8 cellular contexts compared by ENCODE assay signal in genomic region chr14:69766984-69767368, GRCh38. TPM values are rescaled to one million over a fixed set of nuclear protein-coding genes. Genes with fewer than 3 reads are reported as not detected.
A peak's percentile ranks its signal among the peaks of the same experiment; 100 is the strongest.
DNase-seq lines count a peak whose midpoint lies in the region; ATAC-seq and TF ChIP-seq lines count a peak whose summit lies in the region.

SRSF5 (plus strand) TSS chr14:69767142; CDS start chr14:69768157, 1,015 bp downstream.

- TF ChIP-seq CTCF in LNCaP clone FGC (IDR thresholded peaks at IDR 0.05; ENCODE audit: control insufficient read depth, extremely low read depth, insufficient read depth) = no peak
- TF ChIP-seq CTCF in RWPE1 (conservative IDR thresholded peaks at IDR 0.05; ENCODE audit: low read depth) = no peak
- TF ChIP-seq CTCF in fibroblast of lung (conservative IDR thresholded peaks at IDR 0.05 in 1 of 2, IDR thresholded peaks at IDR 0.05 in 1 of 2; ENCODE audit: low read depth in 1 of 2, low read length in 2 of 2) = no peak

- peak; percentile 99 for DNase-seq in Daoy (ENCODE audit: low read depth)
- DNase-seq in GOT3 (lab: John Stamatoyannopoulos, UW) = peak; percentile 74
- DNase-seq in LNCaP clone FGC (ENCODE audit: low read depth) = peak; percentile 90
- peak; percentile 94 for DNase-seq in RWPE1 (ENCODE audit: low spot score)
- DNase-seq in fibroblast of lung (ENCODE audit: low read depth in 2 of 2) = peak; percentile 96 to 98
- peak; percentile 88 to 95 (median 93) for DNase-seq in naive thymus-derived CD4-positive, alpha-beta T cell
- DNase-seq in stimulated activated naive B cell treated with anti-CD40 and anti-IgM and Interleukin-4, amounts not matched to agents 10 μg/mL and 1 μg/mL and 100 μg/mL, for 72 hours = peak; percentile 94

- intact Hi-C loops in naive thymus-derived CD4-positive, alpha-beta T cell (cut with micrococcal nuclease) = loop anchor here (1.0 to 10.0 kb wide), 13 partner anchors 40 to 1950 kb away; partner anchors contain the start of genes DCAF5 (in 2 of the 2), SUSD6 (in 2 of the 2), ZFP36L1 (in 2 of the 2) and ZFYVE26 (in 2 of the 2)

- peaks cover 3% of the 10 kb centered on the region for H3K9me3 Mint-ChIP-seq in activated T-helper 17 cell treated with anti-CD3 and anti-CD28 coated beads, Interleukin-2, amount 50 U/mL, for 72 hours
- H3K9me3 Mint-ChIP-seq in naive thymus-derived CD4-positive, alpha-beta T cell = peaks cover 0 to 12% (median 0%) of the 10 kb centered on the region in 11 donors
- H3K9me3 Mint-ChIP-seq in stimulated activated naive B cell treated with anti-CD40 and anti-IgM and Interleukin-4, amounts not matched to agents 10 μg/mL and 1 μg/mL and 100 μg/mL, for 72 hours = peaks cover 4 to 7% of the 10 kb centered on the region in 2 donors

- H3K36me3 Mint-ChIP-seq in activated T-helper 17 cell treated with anti-CD3 and anti-CD28 coated beads, Interleukin-2, amount 50 U/mL, for 72 hours (ENCODE audit: low read depth) = peaks cover 56% of the 10 kb centered on the region
- H3K36me3 Mint-ChIP-seq in naive thymus-derived CD4-positive, alpha-beta T cell = peaks cover 15 to 46% (median 40%) of the 10 kb centered on the region in 5 donors
- H3K36me3 Mint-ChIP-seq in stimulated activated naive B cell treated with anti-CD40 and anti-IgM and Interleukin-4, amounts not matched to agents 10 μg/mL and 1 μg/mL and 100 μg/mL, for 72 hours = peaks cover 32 to 45% of the 10 kb centered on the region in 2 donors

- peaks cover 50% of the 10 kb centered on the region for H3K4me1 Mint-ChIP-seq in activated T-helper 17 cell treated with anti-CD3 and anti-CD28 coated beads, Interleukin-2, amount 50 U/mL, for 72 hours
- H3K4me1 Mint-ChIP-seq in naive thymus-derived CD4-positive, alpha-beta T cell = peaks cover 49 to 86% (median 78%) of the 10 kb centered on the region in 7 donors
- peaks cover 26 to 50% of the 10 kb centered on the region in 2 donors for H3K4me1 Mint-ChIP-seq in stimulated activated naive B cell treated with anti-CD40 and anti-IgM and Interleukin-4, amounts not matched to agents 10 μg/mL and 1 μg/mL and 100 μg/mL, for 72 hours

- H3K4me3 ChIP-seq in LNCaP clone FGC (ENCODE audit: low read depth, low read length) (peak within 1 kb of the TSS; percentile 86), fibroblast of lung (replicated peaks in 1 of 4; ENCODE audit: control extremely low read depth in 1 of 4, insufficient read depth in 1 of 4, low read depth in 3 of 4, low read length in 4 of 4) (peak within 1 kb of the TSS; percentile 80 to 98 (median 93))
- H3K4me3 ChIP-seq in naive thymus-derived CD4-positive, alpha-beta T cell (ENCODE audit: low read length) = peak within 1 kb of the TSS; percentile 100

- no peaks in the 10 kb centered on the region for H3K9me3 ChIP-seq in fibroblast of lung (ENCODE audit: control insufficient read depth, insufficient read depth, low read depth, low read length)
- peaks cover 0 to 4% (median 0%) of the 10 kb centered on the region in 3 experiments for H3K9me3 ChIP-seq in naive thymus-derived CD4-positive, alpha-beta T cell (ENCODE audit: control insufficient read depth in 2 of 3, low read length in 3 of 3)

- H3K36me3 ChIP-seq in fibroblast of lung (ENCODE audit: control insufficient read depth, insufficient read depth, low read length) = peaks cover 16% of the 10 kb centered on the region
- H3K36me3 ChIP-seq in naive thymus-derived CD4-positive, alpha-beta T cell (ENCODE audit: control insufficient read depth in 2 of 3, insufficient read depth in 3 of 3, low read length in 3 of 3) = peaks cover 35 to 50% (median 40%) of the 10 kb centered on the region in 3 experiments

- H3K9ac ChIP-seq in fibroblast of lung (ENCODE audit: insufficient read depth, low read length) = peak within 1 kb of the TSS; percentile 99

- peak within 1 kb of the TSS; percentile 99 for H3K4me3 Mint-ChIP-seq in activated T-helper 17 cell treated with anti-CD3 and anti-CD28 coated beads, Interleukin-2, amount 50 U/mL, for 72 hours
- peak within 1 kb of the TSS; percentile 94 to 100 (median 99) for H3K4me3 Mint-ChIP-seq in naive thymus-derived CD4-positive, alpha-beta T cell
- peak within 1 kb of the TSS; percentile 88 to 98 for H3K4me3 Mint-ChIP-seq in stimulated activated naive B cell treated with anti-CD40 and anti-IgM and Interleukin-4, amounts not matched to agents 10 μg/mL and 1 μg/mL and 100 μg/mL, for 72 hours

- peak within 1 kb of the TSS; percentile 90 for H3K4me2 ChIP-seq in fibroblast of lung (ENCODE audit: extremely low read depth, insufficient read depth, low read length)

- H3K27ac Mint-ChIP-seq in activated T-helper 17 cell treated with anti-CD3 and anti-CD28 coated beads, Interleukin-2, amount 50 U/mL, for 72 hours = peak within 1 kb of the TSS; percentile 100
- H3K27ac Mint-ChIP-seq in naive thymus-derived CD4-positive, alpha-beta T cell = peak within 1 kb of the TSS; percentile 100
- H3K27ac Mint-ChIP-seq in stimulated activated naive B cell treated with anti-CD40 and anti-IgM and Interleukin-4, amounts not matched to agents 10 μg/mL and 1 μg/mL and 100 μg/mL, for 72 hours = peak within 1 kb of the TSS; percentile 100

- H3K27ac ChIP-seq in RWPE1 = peak within 1 kb of the TSS; percentile 97
- peak within 1 kb of the TSS; percentile 100 for H3K27ac ChIP-seq in fibroblast of lung (ENCODE audit: insufficient read depth, low read length)
- H3K27ac ChIP-seq in naive thymus-derived CD4-positive, alpha-beta T cell (ENCODE audit: low read depth, low read length) = peak within 1 kb of the TSS; percentile 100

- POLR2A ChIA-PET in RWPE1 (lab: Yijun Ruan, JAX; ENCODE audit: low non-redundant PET) = interaction anchor here (0.8 to 1.1 kb wide), 2 partner anchors 12 to 54 kb away, joined by 3 read pairs; no protein-coding TSS in a partner anchor
- POLR2A ChIA-PET in naive thymus-derived CD4-positive, alpha-beta T cell (lab: Charles Lee) = interaction anchor here (0.7 to 5.0 kb wide), 27 partner anchors 8 to 798 kb away, joined by 3 to 62 read pairs (median 5); partner anchors contain the start of genes ERH, SLC39A9 and SUSD6

- CTCF ChIA-PET in RWPE1 (lab: Yijun Ruan, JAX) = no interaction called here
- CTCF ChIA-PET in naive thymus-derived CD4-positive, alpha-beta T cell (lab: Charles Lee) = interaction anchor here (0.5 to 1.5 kb wide), 5 partner anchors 9 to 191 kb away, joined by 3 to 8 read pairs (median 4); no protein-coding TSS in a partner anchor

- H3K27me3 Mint-ChIP-seq in activated T-helper 17 cell treated with anti-CD3 and anti-CD28 coated beads, Interleukin-2, amount 50 U/mL, for 72 hours = no peaks in the 10 kb centered on the region
- peaks cover 0 to 4% (median 0%) of the 10 kb centered on the region in 5 donors for H3K27me3 Mint-ChIP-seq in naive thymus-derived CD4-positive, alpha-beta T cell
- no peaks in the 10 kb centered on the region for H3K27me3 Mint-ChIP-seq in stimulated activated naive B cell treated with anti-CD40 and anti-IgM and Interleukin-4, amounts not matched to agents 10 μg/mL and 1 μg/mL and 100 μg/mL, for 72 hours

- peak; percentile 83 for ATAC-seq in activated T-helper 17 cell treated with anti-CD3 and anti-CD28 coated beads, Interleukin-2, amount 50 U/mL, for 72 hours (replicated peaks)
- peak; percentile 90 for ATAC-seq in naive thymus-derived CD4-positive, alpha-beta T cell
- peak; percentile 87 to 88 for ATAC-seq in stimulated activated naive B cell treated with anti-CD40 and anti-IgM and Interleukin-4, amounts not matched to agents 10 μg/mL and 1 μg/mL and 100 μg/mL, for 72 hours (replicated peaks)

- peak within 1 kb of the TSS; percentile 70 for H2AFZ ChIP-seq in fibroblast of lung (ENCODE audit: low read length)

- H3K27me3 ChIP-seq in fibroblast of lung (ENCODE audit: control insufficient read depth, insufficient read depth, low read length) = no peaks in the 10 kb centered on the region
- no peaks in the 10 kb centered on the region for H3K27me3 ChIP-seq in naive thymus-derived CD4-positive, alpha-beta T cell (ENCODE audit: control insufficient read depth in 2 of 2, insufficient read depth in 2 of 2, low read length in 2 of 2)

- no peaks in the 10 kb centered on the region for H3K4me1 ChIP-seq in fibroblast of lung (ENCODE audit: control insufficient read depth, extremely low read depth, insufficient read depth, low read length)
- H3K4me1 ChIP-seq in naive thymus-derived CD4-positive, alpha-beta T cell (ENCODE audit: control insufficient read depth in 2 of 2, insufficient read depth in 2 of 2, low read length in 2 of 2) = peaks cover 33 to 50% of the 10 kb centered on the region in 2 donors

- H4K20me1 ChIP-seq in fibroblast of lung (ENCODE audit: control insufficient read depth, extremely low read depth, insufficient read depth, low read length) = peaks cover 4% of the 10 kb centered on the region

- peaks cover 35% of the 10 kb centered on the region for H3K79me2 ChIP-seq in fibroblast of lung (ENCODE audit: control insufficient read depth, insufficient read depth, low read length)

RNA-seq across cellular contexts. Expression of gene SRSF5, which starts in this region (rescaled TPM):
- total RNA-seq in Daoy (2014; rRNA removed; shearing (Covaris generic)) = 176 and 249 TPM in 2 replicates
- total RNA-seq in activated T-helper 17 cell treated with anti-CD3 and anti-CD28 coated beads, Interleukin-2, amount 50 U/mL, for 72 hours = 100 to 1,000 TPM; 280 to 368 TPM
- 125 and 141 TPM in 2 replicates for total RNA-seq in fibroblast of lung
- polyA plus RNA-seq in fibroblast of lung = 283 and 299 TPM in 2 replicates
- polyA plus RNA-seq in fibroblast of lung (2012) = 199 and 210 TPM in 2 replicates
- polyA minus RNA-seq in fibroblast of lung (ENCODE audit: low replicate concordance) = 48.3 and 63.9 TPM in 2 replicates
- total RNA-seq in naive thymus-derived CD4-positive, alpha-beta T cell = 1,000 to 10,000 TPM in 4 of 5 experiments, 100 to 1,000 TPM in 1; 355 to 1,361 (median 1,191) TPM
- polyA plus RNA-seq in naive thymus-derived CD4-positive, alpha-beta T cell = 1,000 to 10,000 TPM; 1,397 to 1,617 TPM

Comparison
In these comparisons a context has a peak if more than half of its experiments do, and no peak if none do; other contexts are left out.
1. Peak in every context shown above with its lines: DNase-seq, ATAC-seq, H3K4me3 ChIP-seq and H3K27ac ChIP-seq.